Comparison of ENCODE assay signal across 8 cellular contexts in the genomic region with DNA sequence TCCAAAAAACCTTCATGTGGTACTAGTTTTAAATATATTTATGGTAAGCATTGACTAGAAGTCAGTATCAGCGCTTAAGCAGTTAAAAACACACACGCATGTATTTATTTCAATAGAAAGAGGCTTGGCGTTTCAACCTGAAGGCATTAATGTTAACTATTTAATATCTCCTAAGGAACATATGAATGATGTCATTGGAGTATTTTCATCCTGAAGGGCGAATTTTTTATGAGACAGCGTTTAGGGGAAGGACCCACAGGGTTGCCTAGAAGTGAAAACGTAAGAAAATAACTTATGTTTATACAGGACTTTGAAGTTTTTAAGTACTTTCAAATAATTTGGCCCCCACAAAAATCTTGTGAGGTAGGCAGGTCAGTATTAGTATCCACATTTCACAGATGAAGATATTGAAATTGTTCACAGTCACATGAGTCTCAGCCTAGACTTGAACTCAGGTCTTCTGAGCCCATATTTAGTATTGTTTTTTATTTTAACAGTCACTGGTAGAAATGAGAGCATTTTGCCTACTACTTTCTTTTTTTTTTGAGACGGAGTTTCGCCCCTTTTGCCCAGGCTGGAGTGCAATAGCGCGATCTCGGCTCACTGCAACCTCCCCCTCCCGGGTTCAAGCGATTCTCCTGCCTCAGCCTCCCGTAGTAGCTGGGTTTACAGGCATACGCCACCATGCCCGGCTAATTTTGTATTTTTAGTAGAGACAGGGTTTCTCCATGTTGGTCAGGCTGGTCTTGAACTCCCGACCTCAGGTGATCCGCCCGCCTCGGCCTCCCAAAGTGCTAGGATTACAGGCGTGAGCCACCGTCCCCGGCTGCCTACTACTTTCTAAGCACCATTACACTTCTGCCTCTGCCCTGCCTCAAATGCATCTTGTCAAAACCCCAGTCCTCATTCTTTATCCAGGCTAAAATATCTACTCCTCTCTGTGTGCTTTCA.
DNase-seq lines count a peak whose midpoint lies in the region; ATAC-seq and TF ChIP-seq lines count a peak whose summit lies in the region.

No MANE protein-coding gene starts in this region.

- H3K27me3 Mint-ChIP-seq in stimulated activated memory B cell treated with anti-CD40 and anti-IgM and Interleukin-4, amounts not matched to agents 10 μg/mL and 1 μg/mL and 100 μg/mL, for 72 hours = no peaks in the 10 kb centered on the region

- H3K27ac Mint-ChIP-seq in stimulated activated memory B cell treated with anti-CD40 and anti-IgM and Interleukin-4, amounts not matched to agents 10 μg/mL and 1 μg/mL and 100 μg/mL, for 72 hours = no peak overlapping the region

- no peaks in the 10 kb centered on the region for H3K9me3 Mint-ChIP-seq in stimulated activated memory B cell treated with anti-CD40 and anti-IgM and Interleukin-4, amounts not matched to agents 10 μg/mL and 1 μg/mL and 100 μg/mL, for 72 hours

- no peaks in the 10 kb centered on the region for H3K9me3 ChIP-seq in WERI-Rb-1 (ENCODE audit: severe bottlenecking)

- ATAC-seq in stimulated activated memory B cell treated with anti-CD40 and anti-IgM and Interleukin-4, amounts not matched to agents 10 μg/mL and 1 μg/mL and 100 μg/mL, for 72 hours = no peak
- no peak for ATAC-seq in HG03039 (IDR thresholded peaks at IDR 0.05; ENCODE audit: unreplicated experiment)

- peaks cover 6% of the 10 kb centered on the region for H3K36me3 Mint-ChIP-seq in stimulated activated memory B cell treated with anti-CD40 and anti-IgM and Interleukin-4, amounts not matched to agents 10 μg/mL and 1 μg/mL and 100 μg/mL, for 72 hours

- H3K4me1 Mint-ChIP-seq in stimulated activated memory B cell treated with anti-CD40 and anti-IgM and Interleukin-4, amounts not matched to agents 10 μg/mL and 1 μg/mL and 100 μg/mL, for 72 hours = peaks cover 60% of the 10 kb centered on the region

- H3K4me3 ChIP-seq in WERI-Rb-1 (ENCODE audit: low read depth, low read length) = peak overlapping the region; percentile 49

- H3K4me3 Mint-ChIP-seq in stimulated activated memory B cell treated with anti-CD40 and anti-IgM and Interleukin-4, amounts not matched to agents 10 μg/mL and 1 μg/mL and 100 μg/mL, for 72 hours = peak overlapping the region; percentile 94

- H3K36me3 ChIP-seq in WERI-Rb-1 = peaks cover 10% of the 10 kb centered on the region

- H3K27me3 ChIP-seq in WERI-Rb-1 (ENCODE audit: insufficient read depth, low read depth, severe bottlenecking) = no peaks in the 10 kb centered on the region

- peak; percentile 24 for DNase-seq in DMS 273 (lab: John Stamatoyannopoulos, UW; ENCODE audit: unreplicated experiment)
- DNase-seq in DMS 273 treated with DMSO at 0.1 percent for 48 hours (lab: John Stamatoyannopoulos, UW) = no peak
- DNase-seq in WERI-Rb-1 = no peak
- DNase-seq in hepatic stellate cell (ENCODE audit: low spot score) = peak; percentile 14
- DNase-seq in NCI-H1092 treated with DMSO at 0.1 percent for 48 hours (lab: John Stamatoyannopoulos, UW) = no peak
- DNase-seq in NK-92 treated with Interleukin-12 subunit alpha and Interleukin-12 subunit beta, amount 100 ng/mL, for 24 hours (lab: John Stamatoyannopoulos, UW) = no peak

- no peak overlapping the region for H3K27ac ChIP-seq in WERI-Rb-1

- TF ChIP-seq CTCF in WERI-Rb-1 (IDR thresholded peaks at IDR 0.05; ENCODE audit: low read depth, low read length) = no peak

Comparison
In these comparisons a context has a peak if more than half of its experiments do, and no peak if none do; other contexts are left out.
1. DNase-seq: peak in DMS 273 (single experiment) and hepatic stellate cell (single experiment); none in DMS 273 treated with DMSO at 0.1 percent for 48 hours (single experiment), WERI-Rb-1 (single experiment), NCI-H1092 treated with DMSO at 0.1 percent for 48 hours (single experiment) and NK-92 treated with Interleukin-12 subunit alpha and Interleukin-12 subunit beta, amount 100 ng/mL, for 24 hours (single experiment).